14 cellular contexts compared by ENCODE assay signal in the genomic region with DNA sequence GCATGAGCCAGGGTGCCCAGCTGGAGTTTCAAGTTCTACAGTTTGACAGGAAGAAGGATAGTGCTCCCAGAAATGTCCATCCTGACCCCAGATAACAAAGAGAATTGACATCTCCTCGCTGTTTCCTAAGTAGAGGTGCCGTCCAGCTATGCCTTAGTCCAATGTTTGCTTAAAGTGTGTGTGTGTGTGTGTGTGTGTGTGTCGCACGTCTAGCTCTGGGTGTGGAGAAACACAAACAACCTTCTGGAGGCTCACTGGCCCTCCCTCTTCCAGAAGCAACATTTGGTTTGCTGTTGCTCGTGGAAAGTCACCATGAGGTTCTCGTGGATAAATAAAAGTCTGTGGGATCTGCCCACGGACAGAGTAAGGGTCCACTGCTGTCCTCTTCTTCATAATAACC. TPM values are rescaled to one million over a fixed set of nuclear protein-coding genes. Genes with fewer than 3 reads are reported as not detected.
A peak's percentile ranks its signal among the peaks of the same experiment; 100 is the strongest.
DNase-seq lines count a peak whose midpoint lies in the region; ATAC-seq and TF ChIP-seq lines count a peak whose summit lies in the region.
"Had no signal": no experiment of that assay in that cellular context is flagged by ENCODE, and none has a peak within 500 bp of the region (broad histone marks: within the 10 kb centered on the region; RNA-seq: fewer than 3 reads in every experiment).

No MANE protein-coding gene starts in this region.

- H3K36me3 ChIP-seq in ascending aorta = no peaks in the 10 kb centered on the region
- H3K36me3 ChIP-seq in upper lobe of left lung = peaks cover 0 to 4% (median 0%) of the 10 kb centered on the region in 4 donors

- H3K27me3 ChIP-seq in ascending aorta (no peaks in the 10 kb centered on the region), upper lobe of left lung (no peaks in the 10 kb centered on the region)
- H3K27me3 ChIP-seq: foreskin keratinocyte had no signal

- CTCF ChIA-PET in activated CD4-positive, alpha-beta T cell treated with anti-CD3 and anti-CD28 coated beads for 36 hours (lab: Charles Lee) = no interaction called here

- peak overlapping the region; percentile 90 for H3K27ac Mint-ChIP-seq in nephron progenitor cell
- H3K27ac Mint-ChIP-seq in activated CD4-positive, alpha-beta T cell treated with anti-CD3 and anti-CD28 coated beads for 36 hours = no peak overlapping the region
- H3K27ac Mint-ChIP-seq: CD4-positive, alpha-beta T cell had no signal

- peak overlapping the region; percentile 27 to 37 for H3K4me3 ChIP-seq in ascending aorta
- H3K4me3 ChIP-seq in fibroblast of mammary gland (ENCODE audit: control insufficient read depth, low read depth, low read length) = peak overlapping the region; percentile 17
- H3K4me3 ChIP-seq in upper lobe of left lung = peak overlapping the region in 2 of 4 donors; percentile 20 to 35

- H3K9me3 ChIP-seq in ascending aorta = peaks cover 4 to 7% of the 10 kb centered on the region in 2 donors
- H3K9me3 ChIP-seq in upper lobe of left lung = peaks cover 0 to 6% (median 0%) of the 10 kb centered on the region in 4 donors

- TF ChIP-seq EP300 in upper lobe of left lung (IDR thresholded peaks at IDR 0.05) = no peak

- H3K9me3 Mint-ChIP-seq in nephron progenitor cell = peaks cover 34% of the 10 kb centered on the region
- H3K9me3 Mint-ChIP-seq in activated CD4-positive, alpha-beta T cell treated with anti-CD3 and anti-CD28 coated beads for 36 hours (ENCODE audit: low read depth) = peaks cover 8% of the 10 kb centered on the region

- H3K27ac ChIP-seq in ascending aorta (peak overlapping the region; percentile 79 to 93), upper lobe of left lung (peak overlapping the region; percentile 84 to 91 (median 88))
- H3K27ac ChIP-seq: foreskin keratinocyte had no signal

- POLR2A ChIA-PET in activated CD4-positive, alpha-beta T cell treated with anti-CD3 and anti-CD28 coated beads for 36 hours (lab: Charles Lee) = no interaction called here

- H3K4me1 Mint-ChIP-seq in nephron progenitor cell = peaks cover 6% of the 10 kb centered on the region
- peaks cover 8% of the 10 kb centered on the region for H3K4me1 Mint-ChIP-seq in activated CD4-positive, alpha-beta T cell treated with anti-CD3 and anti-CD28 coated beads for 36 hours

- no peak for TF ChIP-seq POLR2A in upper lobe of left lung (IDR thresholded peaks at IDR 0.05)

- H3K36me3 Mint-ChIP-seq in nephron progenitor cell (ENCODE audit: low read depth) = peaks cover 33% of the 10 kb centered on the region
- no peaks in the 10 kb centered on the region for H3K36me3 Mint-ChIP-seq in activated CD4-positive, alpha-beta T cell treated with anti-CD3 and anti-CD28 coated beads for 36 hours (ENCODE audit: low read depth)

- H3K4me1 ChIP-seq in ascending aorta (peaks cover 12 to 47% of the 10 kb centered on the region in 2 donors), upper lobe of left lung (peaks cover 48 to 81% (median 74%) of the 10 kb centered on the region in 4 donors)
- H3K4me1 ChIP-seq: foreskin keratinocyte had no signal

- TF ChIP-seq CTCF in ascending aorta (IDR thresholded peaks at IDR 0.05) = no peak
- TF ChIP-seq CTCF in fibroblast of mammary gland (conservative IDR thresholded peaks at IDR 0.05; ENCODE audit: control insufficient read depth, insufficient read depth, low read depth, low read length) = no peak
- TF ChIP-seq CTCF in nephron progenitor cell (IDR thresholded peaks at IDR 0.05) = no peak
- TF ChIP-seq CTCF in upper lobe of left lung (IDR thresholded peaks at IDR 0.05) = no peak

- 24 to 34% methylated on average over 7 of the region's 7 CpGs for WGBS in upper lobe of left lung, 2 donors

- intact Hi-C loops in ascending aorta (cut with DNase I) = loop anchor here (1.0 to 2.0 kb wide), 3 partner anchors 22 to 184 kb away; partner anchors contain the start of genes EMP2 and NUBP1
- intact Hi-C loops in activated CD4-positive, alpha-beta T cell treated with anti-CD3 and anti-CD28 coated beads for 36 hours (cut with DNase I, micrococcal nuclease) = no loop called here

- no peak overlapping the region for H3K4me3 Mint-ChIP-seq in nephron progenitor cell
- H3K4me3 Mint-ChIP-seq in activated CD4-positive, alpha-beta T cell treated with anti-CD3 and anti-CD28 coated beads for 36 hours = no peak overlapping the region
- H3K4me3 Mint-ChIP-seq: CD4-positive, alpha-beta T cell had no signal

- H3K27me3 Mint-ChIP-seq in nephron progenitor cell (ENCODE audit: low read depth, poor library complexity) = peaks cover under 1% of the 10 kb centered on the region
- H3K27me3 Mint-ChIP-seq in activated CD4-positive, alpha-beta T cell treated with anti-CD3 and anti-CD28 coated beads for 36 hours = peaks cover 8% of the 10 kb centered on the region

- ATAC-seq in upper lobe of left lung (ENCODE audit: low FRiP score in 2 of 2) = no peak
- ATAC-seq in activated CD4-positive, alpha-beta T cell treated with anti-CD3 and anti-CD28 coated beads for 36 hours = no peak
- ATAC-seq: foreskin keratinocyte had no signal

- DNase-seq in ascending aorta (ENCODE audit: low spot score in 2 of 2) (no peak), fibroblast of mammary gland (ENCODE audit: low read depth) (no peak), nephron progenitor cell (no peak), upper lobe of left lung (no peak), A172 (ENCODE audit: low spot score) (no peak), retina (no peak)
- DNase-seq in activated CD4-positive, alpha-beta T cell treated with anti-CD3 and anti-CD28 coated beads for 36 hours = no peak
- DNase-seq: activated naive CD4-positive, alpha-beta T cell; CD4-positive, alpha-beta T cell; foreskin keratinocyte; H7; NCI-H1105; SHP77 had no signal

RNA-seq across cellular contexts. Expression of gene EMP2, which starts 22.1 kb away (rescaled TPM):
- total RNA-seq in ascending aorta = 49.2 TPM
- 1,000 to 10,000 TPM in 1 of 6 donors, 100 to 1,000 TPM in 5; 261 to 1,020 (median 640) TPM for total RNA-seq in upper lobe of left lung
- total RNA-seq in A172 (2014; rRNA removed; shearing (Covaris generic)) = 11.6 and 12.3 TPM in 2 replicates
- total RNA-seq in activated CD4-positive, alpha-beta T cell treated with anti-CD3 and anti-CD28 coated beads for 36 hours = not detected
- total RNA-seq: activated CD8-positive, alpha-beta memory T cell treated with anti-CD3 and anti-CD28 coated beads for 36 hours; CD4-positive, alpha-beta T cell had no signal

Comparison
In these comparisons a context has a peak if more than half of its experiments do, and no peak if none do; other contexts are left out.
1. RNA of gene EMP2, which starts 22.1 kb away (total RNA-seq): 261 to 1,020 TPM in upper lobe of left lung, 49.2 TPM in ascending aorta (single experiment) and 11.6 to 12.3 TPM in A172; not detected in activated CD4-positive, alpha-beta T cell treated with anti-CD3 and anti-CD28 coated beads for 36 hours; every median in the first group is over 10 times any median in the second.